1 cellular context compared by ENCODE assay signal in genomic region chr7:22550514-22551010, GRCh38.
TF ChIP-seq lines count a peak whose summit lies in the region.

No MANE protein-coding gene starts in this region.

TF ChIP-seq in H1, 55 proteins besides CTCF, POLR2A, EP300 and RAD21:
- TF ChIP-seq PHF8 (conservative IDR thresholded peaks at IDR 0.05; ENCODE audit: low read depth, low read length) (no peak), SUZ12 (IDR thresholded peaks at IDR 0.05; ENCODE audit: low read length) (no peak), CEBPB (IDR thresholded peaks at IDR 0.05; ENCODE audit: low read depth, low read length) (no peak), HDAC2 (IDR thresholded peaks at IDR 0.05; ENCODE audit: borderline replicate concordance in 1 of 2, low read depth in 2 of 2, low read length in 2 of 2) (no peak), SP2 (IDR thresholded peaks at IDR 0.05; ENCODE audit: low read length) (no peak), ATF3 (IDR thresholded peaks at IDR 0.05; ENCODE audit: insufficient read depth, low read depth, low read length) (no peak), E2F6 (IDR thresholded peaks at IDR 0.05) (no peak), BRCA1 (IDR thresholded peaks at IDR 0.05; ENCODE audit: low read depth, low read length) (no peak), SP1 (IDR thresholded peaks at IDR 0.05; ENCODE audit: low read depth, low read length) (no peak), ZNF274 (IDR thresholded peaks at IDR 0.05; ENCODE audit: borderline replicate concordance, extremely low read depth, low read length) (no peak), CBX5 (IDR thresholded peaks at IDR 0.05; ENCODE audit: low read depth, low read length) (no peak)
